8 cellular contexts compared by ENCODE assay signal in the genomic region with DNA sequence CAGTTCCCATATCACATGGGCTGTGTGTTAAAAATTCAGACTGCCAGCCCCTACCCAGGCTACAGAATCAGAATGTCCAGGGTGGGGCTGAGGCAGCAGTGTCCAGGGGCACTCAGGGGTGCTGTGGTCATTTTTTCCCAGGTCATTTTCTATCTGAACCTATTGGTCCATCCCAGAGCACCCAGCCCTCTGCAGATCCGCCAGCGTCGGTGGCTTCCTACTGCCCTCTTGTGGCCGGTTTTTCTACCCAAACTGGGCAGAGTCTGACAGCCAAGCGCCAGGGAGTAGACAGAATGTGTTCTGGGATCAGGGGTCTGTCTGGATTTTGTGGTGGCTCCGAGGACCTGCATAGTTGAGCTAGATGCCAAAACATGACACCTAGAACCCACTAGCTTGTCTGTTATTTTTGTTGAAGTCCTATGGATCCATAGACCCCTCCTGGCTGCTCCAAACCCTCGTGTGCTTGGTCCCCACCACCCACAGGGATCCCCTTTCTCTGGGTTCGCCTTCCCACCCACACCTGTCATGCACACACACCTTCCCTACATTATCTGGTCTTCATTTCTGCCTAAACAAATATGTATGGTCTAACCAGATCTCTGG. TPM values are rescaled to one million over a fixed set of nuclear protein-coding genes. Genes with fewer than 3 reads are reported as not detected.
DNase-seq lines count a peak whose midpoint lies in the region; ATAC-seq lines count a peak whose summit lies in the region.

No MANE protein-coding gene starts in this region.

- no peak overlapping the region for H3K27ac Mint-ChIP-seq in activated CD8-positive, alpha-beta T cell treated with anti-CD3 and anti-CD28 coated beads, Interleukin-2, amount 10 ng/mL, durations not matched to agents 7 days and 5 days
- H3K27ac Mint-ChIP-seq in effector memory CD8-positive, alpha-beta T cell = peak overlapping the region in 1 of 2 donors; percentile 22

- ATAC-seq in HG02885 (IDR thresholded peaks at IDR 0.05; ENCODE audit: poor library complexity, unreplicated experiment) (peak; percentile 47), GM18517 (IDR thresholded peaks at IDR 0.05; ENCODE audit: unreplicated experiment) (no peak)
- ATAC-seq in activated CD8-positive, alpha-beta T cell treated with anti-CD3 and anti-CD28 coated beads, Interleukin-2, amount 10 ng/mL, durations not matched to agents 7 days and 5 days = peak; percentile 77
- ATAC-seq in effector memory CD8-positive, alpha-beta T cell (replicated peaks) = peak; percentile 78

- no peaks in the 10 kb centered on the region for H3K9me3 Mint-ChIP-seq in activated CD8-positive, alpha-beta T cell treated with anti-CD3 and anti-CD28 coated beads, Interleukin-2, amount 10 ng/mL, durations not matched to agents 7 days and 5 days (ENCODE audit: insufficient read depth)
- H3K9me3 Mint-ChIP-seq in effector memory CD8-positive, alpha-beta T cell = no peaks in the 10 kb centered on the region

- POLR2A ChIA-PET in activated CD8-positive, alpha-beta T cell treated with anti-CD3 and anti-CD28 coated beads, Interleukin-2, amount 10 ng/mL, durations not matched to agents 7 days and 5 days (lab: Charles Lee) = no interaction called here

- H3K36me3 Mint-ChIP-seq in activated CD8-positive, alpha-beta T cell treated with anti-CD3 and anti-CD28 coated beads, Interleukin-2, amount 10 ng/mL, durations not matched to agents 7 days and 5 days (ENCODE audit: low read depth) = peaks cover 2% of the 10 kb centered on the region
- peaks cover 7% of the 10 kb centered on the region for H3K36me3 Mint-ChIP-seq in effector memory CD8-positive, alpha-beta T cell (ENCODE audit: insufficient read depth)

- H3K4me1 Mint-ChIP-seq in activated CD8-positive, alpha-beta T cell treated with anti-CD3 and anti-CD28 coated beads, Interleukin-2, amount 10 ng/mL, durations not matched to agents 7 days and 5 days (ENCODE audit: low read depth) = peaks cover 37% of the 10 kb centered on the region
- peaks cover 21 to 22% of the 10 kb centered on the region in 2 donors for H3K4me1 Mint-ChIP-seq in effector memory CD8-positive, alpha-beta T cell (ENCODE audit: low read depth in 2 of 2)

- H3K27me3 Mint-ChIP-seq in activated CD8-positive, alpha-beta T cell treated with anti-CD3 and anti-CD28 coated beads, Interleukin-2, amount 10 ng/mL, durations not matched to agents 7 days and 5 days (ENCODE audit: low read depth) = peaks cover 9% of the 10 kb centered on the region
- peaks cover 16 to 22% of the 10 kb centered on the region in 2 donors for H3K27me3 Mint-ChIP-seq in effector memory CD8-positive, alpha-beta T cell

- H3K4me3 Mint-ChIP-seq in activated CD8-positive, alpha-beta T cell treated with anti-CD3 and anti-CD28 coated beads, Interleukin-2, amount 10 ng/mL, durations not matched to agents 7 days and 5 days = no peak overlapping the region
- H3K4me3 Mint-ChIP-seq in effector memory CD8-positive, alpha-beta T cell = no peak overlapping the region

- DNase-seq in DMS53 treated with DMSO at 0.1 percent for 48 hours (lab: John Stamatoyannopoulos, UW; ENCODE audit: unreplicated experiment) = peak; percentile 33
- DNase-seq in NCI-H774 (lab: John Stamatoyannopoulos, UW) = peak; percentile 40
- DNase-seq in activated CD8-positive, alpha-beta T cell treated with anti-CD3 and anti-CD28 coated beads, Interleukin-2, amount 10 ng/mL, durations not matched to agents 7 days and 5 days = peak; percentile 76
- DNase-seq in effector memory CD8-positive, alpha-beta T cell = peak; percentile 59 to 65 (median 60)
- DNase-seq in midbrain (lab: John Stamatoyannopoulos, UW) = peak; percentile 61
- DNase-seq in stimulated activated CD8-positive, alpha-beta memory T cell treated with anti-CD3 and anti-CD28 coated beads, Interleukin-4, amount 100 ng/mL, for 1 hour (ENCODE audit: low read depth in 2 of 2, low spot score in 1 of 2) = peak; percentile 24 to 40

- CTCF ChIA-PET in activated CD8-positive, alpha-beta T cell treated with anti-CD3 and anti-CD28 coated beads, Interleukin-2, amount 10 ng/mL, durations not matched to agents 7 days and 5 days (lab: Charles Lee) = interaction anchor here (0.7 to 3.9 kb wide), 17 partner anchors 9 to 721 kb away, joined by 3 to 23 read pairs (median 3); no protein-coding TSS in a partner anchor

RNA-seq across cellular contexts. Expression of gene RMDN2, which starts 34.1 kb away (rescaled TPM):
- total RNA-seq in activated CD8-positive, alpha-beta T cell treated with anti-CD3 and anti-CD28 coated beads, Interleukin-2, amount 10 ng/mL, durations not matched to agents 7 days and 5 days = 1 to 10 TPM; 1.9 to 2.2 TPM
